Comparison of ENCODE assay signal across 8 cellular contexts in genomic region chr6:32972353-32973143, GRCh38. TPM values are rescaled to one million over a fixed set of nuclear protein-coding genes. Genes with fewer than 3 reads are reported as not detected.
DNase-seq lines count a peak whose midpoint lies in the region.

No MANE protein-coding gene starts in this region.

- peak overlapping the region; percentile 60 for H3K4me3 ChIP-seq in rectal smooth muscle tissue (ENCODE audit: low read length)

- H3K27ac ChIP-seq in rectal smooth muscle tissue (ENCODE audit: low read depth, low read length) = peak overlapping the region; percentile 71

- H3K9ac ChIP-seq in rectal smooth muscle tissue (ENCODE audit: low read length) = peak overlapping the region; percentile 57

- peaks cover 7% of the 10 kb centered on the region for H3K4me1 ChIP-seq in rectal smooth muscle tissue (ENCODE audit: control insufficient read depth, insufficient read depth, low read length)

- H3K27me3 ChIP-seq in rectal smooth muscle tissue (ENCODE audit: control insufficient read depth, insufficient read depth, low read length) = no peaks in the 10 kb centered on the region

- DNase-seq in NCI-H2171 (lab: John Stamatoyannopoulos, UW) (peak; percentile 90), NCI-H2171 treated with DMSO at 0.1 percent for 48 hours (lab: John Stamatoyannopoulos, UW) (no peak), NCI-H510A treated with DMSO at 0.1 percent for 48 hours (lab: John Stamatoyannopoulos, UW) (peak; percentile 82), cardiac septum (ENCODE audit: low spot score) (peak; percentile 87), LoVo (ENCODE audit: low spot score) (no peak), amniotic stem cell (lab: John Stamatoyannopoulos, UW) (no peak)
- peak; percentile 49 to 72 (median 62) for DNase-seq in activated naive CD4-positive, alpha-beta T cell (lab: John Stamatoyannopoulos, UW)

- intact Hi-C loops in cardiac septum (cut with DNase I) = no loop called here

- peaks cover 32% of the 10 kb centered on the region for H3K36me3 ChIP-seq in rectal smooth muscle tissue (ENCODE audit: control insufficient read depth, insufficient read depth, low read length)

RNA-seq across cellular contexts. Expression of gene BRD2, which starts 4.2 kb away (rescaled TPM):
- 88.7 TPM for total RNA-seq in cardiac septum

RNA-seq across cellular contexts. Expression of gene HLA-DMA, which starts 19.7 kb away (rescaled TPM):
- total RNA-seq in cardiac septum = 13.7 TPM

RNA-seq across cellular contexts. Expression of gene HLA-DMB, which starts 31.7 kb away (rescaled TPM):
- total RNA-seq in cardiac septum = 7.9 TPM

RNA-seq across cellular contexts. Expression of gene HLA-DOA, which starts 36.8 kb away (rescaled TPM):
- 1.6 TPM for total RNA-seq in cardiac septum

Comparison
In these comparisons a context has a peak if more than half of its experiments do, and no peak if none do; other contexts are left out.
1. DNase-seq: peak in NCI-H2171 (single experiment), NCI-H510A treated with DMSO at 0.1 percent for 48 hours (single experiment), activated naive CD4-positive, alpha-beta T cell (4 of 4) and cardiac septum (single experiment); none in NCI-H2171 treated with DMSO at 0.1 percent for 48 hours (single experiment), LoVo (single experiment) and amniotic stem cell (single experiment).